9 cellular contexts compared by ENCODE assay signal in the genomic region with DNA sequence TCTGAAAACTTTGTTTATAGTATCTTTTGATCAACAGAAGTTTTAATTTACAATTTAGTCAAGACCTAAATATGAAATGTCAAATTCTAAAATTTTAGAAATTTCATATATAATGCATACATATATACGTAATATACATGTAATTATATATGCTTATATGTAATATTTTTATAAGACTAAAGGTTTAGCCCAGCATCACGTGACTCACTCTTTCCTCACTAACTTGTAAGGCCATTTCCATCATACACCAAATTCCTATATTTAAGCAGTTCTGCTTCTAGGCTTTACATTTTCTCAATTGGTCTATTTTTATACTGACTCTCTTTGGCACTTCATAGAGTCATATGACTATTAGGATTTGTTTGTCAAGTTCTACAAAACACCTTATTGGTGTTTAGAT. TPM values are rescaled to one million over a fixed set of nuclear protein-coding genes. Genes with fewer than 3 reads are reported as not detected.
"Had no signal": no experiment of that assay in that cellular context is flagged by ENCODE, and none has a peak within 500 bp of the region (broad histone marks: within the 10 kb centered on the region; RNA-seq: fewer than 3 reads in every experiment).

No MANE protein-coding gene starts in this region.

- H3K4me3 ChIP-seq: GM23248 had no signal

- H3K27ac ChIP-seq: GM23248 had no signal

- DNase-seq: GM23248, GOT3, H9, HCEC 1CT, KG1 had no signal

- FAIRE-seq: H54, HTR-8/SVneo had no signal

- H2AFZ ChIP-seq: GM23248 had no signal

- H3K9ac ChIP-seq: GM23248 had no signal

RNA-seq across cellular contexts. Expression of a gene that starts 56.4 kb away (rescaled TPM):
- total RNA-seq: GM23248, HT-29 had no signal
- polyA plus RNA-seq: GM23248, IgD-negative memory B cell had no signal
